ENCODE assay signal across 21 cellular contexts in the genomic region with DNA sequence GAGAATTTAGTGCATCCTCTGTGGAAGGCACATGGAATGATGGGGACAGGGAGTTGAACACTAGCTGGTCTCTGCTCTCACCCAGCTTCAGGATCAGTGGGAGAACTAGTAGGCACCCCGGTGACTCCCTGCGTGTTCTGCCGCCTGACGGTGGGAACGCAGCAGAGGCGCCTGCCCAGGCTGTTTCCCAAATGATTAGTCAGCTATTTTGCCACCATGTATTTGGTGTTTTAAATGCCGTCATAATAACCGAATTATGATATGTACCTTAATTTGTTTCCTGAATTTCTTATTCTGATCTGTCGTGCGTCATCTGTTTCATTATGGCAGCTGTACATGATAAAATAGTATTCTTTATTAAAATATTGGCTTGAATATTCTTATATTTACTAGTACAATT.
DNase-seq lines count a peak whose midpoint lies in the region; ATAC-seq, FAIRE-seq and TF ChIP-seq lines count a peak whose summit lies in the region.
"Had no signal": no experiment of that assay in that cellular context is flagged by ENCODE, and none has a peak within 500 bp of the region (broad histone marks: within the 10 kb centered on the region; RNA-seq: fewer than 3 reads in every experiment).

No MANE protein-coding gene starts in this region.

- intact Hi-C loops in HepG2 (cut with micrococcal nuclease; ENCODE audit: unreplicated experiment) (no loop called here), right lobe of liver (cut with DNase I) (no loop called here), IMR-90 (cut with micrococcal nuclease) (no loop called here)
- intact Hi-C loops in activated T-helper 2 cell treated with anti-CD3 and anti-CD28 coated beads, Interferon-gamma antibody, Interleukin-2, Interleukin-4, amounts not matched to agents 10 μg/mL and 5 μg/mL and 100 μg/mL, durations not matched to agents 14 hours and 24 hours and 36 hours (cut with micrococcal nuclease) = no loop called here

- H3K27ac ChIP-seq in HepG2 (ENCODE audit: extremely low read length, insufficient read depth, low read length) = no peak overlapping the region
- H3K27ac ChIP-seq in right lobe of liver = no peak overlapping the region
- no peak overlapping the region for H3K27ac ChIP-seq in IMR-90 (ENCODE audit: insufficient read depth, low read length)
- H3K27ac ChIP-seq in H1 (ENCODE audit: low read depth, low read length) = no peak overlapping the region
- H3K27ac ChIP-seq: BLaER1 treated with 17β-estradiol and CSF1 and Interleukin-3, amounts not matched to agents 10 nM and 100 nM; C4-2B had no signal

- H2BK5ac ChIP-seq in IMR-90 (ENCODE audit: low read depth, low read length, poor library complexity, severe bottlenecking) (no peak overlapping the region), H1 (ENCODE audit: low read depth, low read length) (no peak overlapping the region)

- H2AFZ ChIP-seq in HepG2 (ENCODE audit: low read length) (no peak overlapping the region), IMR-90 (replicated peaks; ENCODE audit: low read length, poor library complexity) (no peak overlapping the region), H1 (ENCODE audit: low read length) (no peak overlapping the region)

- H2BK120ac ChIP-seq in IMR-90 (ENCODE audit: low read depth, low read length) = no peak overlapping the region
- H2BK120ac ChIP-seq in H1 (replicated peaks; ENCODE audit: low read depth, low read length) = no peak overlapping the region

- H3K4me1 Mint-ChIP-seq in osteocyte (ENCODE audit: unreplicated experiment) = no peaks in the 10 kb centered on the region
- no peaks in the 10 kb centered on the region for H3K4me1 Mint-ChIP-seq in activated T-helper 2 cell treated with anti-CD3 and anti-CD28 coated beads, Interferon-gamma antibody, Interleukin-2, Interleukin-4, amounts not matched to agents 10 μg/mL and 5 μg/mL and 100 μg/mL, durations not matched to agents 14 hours and 24 hours and 36 hours (ENCODE audit: low read depth)
- H3K4me1 Mint-ChIP-seq: B cell had no signal

- H3K27me3 Mint-ChIP-seq in osteocyte (ENCODE audit: unreplicated experiment) = peaks cover 11% of the 10 kb centered on the region
- H3K27me3 Mint-ChIP-seq in activated T-helper 2 cell treated with anti-CD3 and anti-CD28 coated beads, Interferon-gamma antibody, Interleukin-2, Interleukin-4, amounts not matched to agents 10 μg/mL and 5 μg/mL and 100 μg/mL, durations not matched to agents 14 hours and 24 hours and 36 hours (ENCODE audit: low read depth) = peaks cover 6% of the 10 kb centered on the region
- H3K27me3 Mint-ChIP-seq: CD4-positive, alpha-beta T cell had no signal

- TF ChIP-seq POLR2A in HepG2 (IDR thresholded peaks at IDR 0.05; ENCODE audit: insufficient read depth in 1 of 2, low read depth in 2 of 2, low read length in 2 of 2) (no peak), right lobe of liver (IDR thresholded peaks at IDR 0.05) (no peak), IMR-90 (IDR thresholded peaks at IDR 0.05; ENCODE audit: low read depth, low read length) (no peak), H1 (IDR thresholded peaks at IDR 0.05; ENCODE audit: control extremely low read depth in 1 of 2, low read depth in 2 of 2, low read length in 2 of 2) (no peak)

- peaks cover under 1 to 24% of the 10 kb centered on the region in 2 experiments; a peak in 2 of 5 replicates for H3K27me3 ChIP-seq in HepG2 (ENCODE audit: control insufficient read depth in 1 of 2, insufficient read depth in 2 of 2, low read length in 2 of 2)
- H3K27me3 ChIP-seq in right lobe of liver = no peaks in the 10 kb centered on the region
- peaks cover 36% of the 10 kb centered on the region for H3K27me3 ChIP-seq in IMR-90 (ENCODE audit: control insufficient read depth, insufficient read depth, low read length)
- no peaks in the 10 kb centered on the region for H3K27me3 ChIP-seq in H1 (replicated peaks in 1 of 4; ENCODE audit: control insufficient read depth in 3 of 4, extremely low read depth in 1 of 4, insufficient read depth in 3 of 4, low read length in 3 of 4)
- H3K27me3 ChIP-seq: BLaER1 treated with 17β-estradiol and CSF1 and Interleukin-3, amounts not matched to agents 10 nM and 100 nM had no signal

- ATAC-seq in HepG2 (no peak), right lobe of liver (no peak), IMR-90 (ENCODE audit: low read depth) (no peak)
- ATAC-seq: CD8-positive, alpha-beta T cell had no signal

- H2AK9ac ChIP-seq in IMR-90 (replicated peaks; ENCODE audit: low read depth, low read length, poor library complexity) = no peak overlapping the region

- H3K23ac ChIP-seq in IMR-90 (ENCODE audit: low read depth, low read length) = no peak overlapping the region
- no peak overlapping the region for H3K23ac ChIP-seq in H1 (ENCODE audit: insufficient read length)

- DNase-seq in HepG2 (ENCODE audit: low spot score) (no peak), right lobe of liver (no peak), IMR-90 (no peak), H1 (ENCODE audit: low read depth in 1 of 2, low spot score in 2 of 2) (no peak), osteocyte (ENCODE audit: extremely low spot score, unreplicated experiment) (no peak)
- DNase-seq in activated T-helper 2 cell treated with anti-CD3 and anti-CD28 coated beads, Interferon-gamma antibody, Interleukin-2, Interleukin-4, amounts not matched to agents 10 μg/mL and 5 μg/mL and 100 μg/mL, durations not matched to agents 14 hours and 24 hours and 36 hours (ENCODE audit: low spot score) = no peak
- DNase-seq: 8988T; AML-193; Caco-2; Calu3; CD4-positive, alpha-beta T cell; CD8-positive, alpha-beta T cell; DMS79 treated with DMSO at 0.1 percent for 48 hours; GF-D8 had no signal

- H3K9me3 ChIP-seq in HepG2 (ENCODE audit: low read length) = no peaks in the 10 kb centered on the region
- no peaks in the 10 kb centered on the region for H3K9me3 ChIP-seq in right lobe of liver
- no peaks in the 10 kb centered on the region for H3K9me3 ChIP-seq in IMR-90 (ENCODE audit: control insufficient read depth, insufficient read depth, low read length)
- peaks cover 0 to 2% of the 10 kb centered on the region in 2 experiments; a peak in 1 of 4 replicates for H3K9me3 ChIP-seq in H1 (ENCODE audit: insufficient read depth in 2 of 2, low read depth in 1 of 2, low read length in 1 of 2)
- H3K9me3 ChIP-seq: Caco-2 had no signal

- peaks cover 7% of the 10 kb centered on the region; the same call in 1 of the 2 replicates for H3K23me2 ChIP-seq in H1 (ENCODE audit: low read depth, low read length)

- TF ChIP-seq RAD21 in HepG2 (CRISPR knock-in tag; IDR thresholded peaks at IDR 0.05) = no peak
- no peak for TF ChIP-seq RAD21 in IMR-90 (IDR thresholded peaks at IDR 0.05; ENCODE audit: low read length)
- TF ChIP-seq RAD21 in H1 (IDR thresholded peaks at IDR 0.05 in 1 of 2, conservative IDR thresholded peaks at IDR 0.05 in 1 of 2; ENCODE audit: low read depth in 2 of 2, low read length in 2 of 2) = no peak

- no peak overlapping the region for H3K4me2 ChIP-seq in HepG2 (ENCODE audit: low read depth, low read length)
- no peak overlapping the region for H3K4me2 ChIP-seq in IMR-90 (ENCODE audit: low read depth, low read length)
- no peak overlapping the region for H3K4me2 ChIP-seq in H1 (ENCODE audit: insufficient read depth in 1 of 2, low read depth in 2 of 2, low read length in 2 of 2)
- H3K4me2 ChIP-seq: BLaER1 treated with 17β-estradiol and CSF1 and Interleukin-3, amounts not matched to agents 10 nM and 100 nM had no signal

- no peak overlapping the region for H3K18ac ChIP-seq in IMR-90 (ENCODE audit: low read depth, low read length)
- H3K18ac ChIP-seq in H1 (ENCODE audit: extremely low read depth, low read length) = no peak overlapping the region

- H4K20me1 ChIP-seq in HepG2 (ENCODE audit: insufficient read depth, low read length) = no peaks in the 10 kb centered on the region
- H4K20me1 ChIP-seq in IMR-90 (ENCODE audit: insufficient read depth, low read length) = no peaks in the 10 kb centered on the region; the same call in 1 of the 2 replicates
- peaks cover 0 to 7% of the 10 kb centered on the region in 2 experiments for H4K20me1 ChIP-seq in H1 (replicated peaks in 1 of 2; ENCODE audit: control insufficient read depth in 1 of 2, insufficient read depth in 2 of 2, low read length in 2 of 2)
- H4K20me1 ChIP-seq: BLaER1 treated with 17β-estradiol and CSF1 and Interleukin-3, amounts not matched to agents 10 nM and 100 nM had no signal

- no peak overlapping the region for H4K5ac ChIP-seq in IMR-90 (ENCODE audit: low read depth, low read length)
- H4K5ac ChIP-seq in H1 (ENCODE audit: insufficient read length, low read depth, low read length) = no peak overlapping the region

- H2BK15ac ChIP-seq in IMR-90 (ENCODE audit: low read depth, low read length) (no peak overlapping the region), H1 (ENCODE audit: low read length) (no peak overlapping the region)

- H2BK12ac ChIP-seq in H1 (ENCODE audit: low read depth, low read length) = no peak overlapping the region

- FAIRE-seq in HepG2 (lab: Jason Lieb, UNC) = no peak
- no peak for FAIRE-seq in H1 (lab: Jason Lieb, UNC)
- FAIRE-seq: A204.1, D721Med, G401.6, GM19239 had no signal

- in situ Hi-C loops in HepG2 (cut with HindIII; ENCODE audit: extremely low pct_ligation_motif_present, low pct_unique_long_range_greater_than_20kb) (no loop called here), IMR-90 (cut with MboI; ENCODE audit: low sequenced_read_pairs) (no loop called here)

- H3K9me1 ChIP-seq in IMR-90 (ENCODE audit: insufficient read depth, low read length) = peaks cover 10% of the 10 kb centered on the region; the same call in 1 of the 2 replicates

- 74% methylated on average over 9 of the region's 10 CpGs for whole genome bisulfite sequencing in HepG2 (ENCODE audit: low lambda C conversion rate)
- WGBS in right lobe of liver (ENCODE audit: insufficient coverage, low coverage, low lambda C conversion rate, missing lambda C conversion rate) = 88% methylated on average over 4 of the region's 10 CpGs
- 94% methylated on average over 3 of the region's 10 CpGs; no CpG with 5 or more reads in 1 of the 2 experiments for WGBS in IMR-90 (ENCODE audit: extremely low coverage in 2 of 2, insufficient read length in 1 of 2), 2 experiments
- 91% methylated on average over 10 of the region's 10 CpGs; no CpG with 5 or more reads in 1 of the 2 experiments for WGBS in H1 (ENCODE audit: extremely low coverage in 1 of 2, insufficient coverage in 1 of 2, insufficient read length in 1 of 2, insufficient replicate concordance in 2 of 2, low coverage in 1 of 2, low lambda C conversion rate in 2 of 2, missing lambda C conversion rate in 1 of 2), 2 experiments

- H2AK5ac ChIP-seq in IMR-90 (ENCODE audit: low read depth, low read length) = no peak overlapping the region
- no peak overlapping the region for H2AK5ac ChIP-seq in H1 (ENCODE audit: low read depth, low read length)

- H2BK20ac ChIP-seq in IMR-90 (ENCODE audit: low read depth, low read length) (no peak overlapping the region), H1 (ENCODE audit: low read length) (no peak overlapping the region)

- dilution Hi-C loops in IMR-90 (cut with HindIII; ENCODE audit: low sequenced_read_pairs, unreplicated experiment) = no loop called here

- no peak overlapping the region for H3K9ac ChIP-seq in HepG2 (ENCODE audit: insufficient read depth, low read depth, low read length)
- no peak overlapping the region for H3K9ac ChIP-seq in IMR-90 (ENCODE audit: low read depth, low read length)
- H3K9ac ChIP-seq in H1 (replicated peaks in 1 of 4; ENCODE audit: extremely low read depth in 1 of 4, low read depth in 3 of 4, low read length in 3 of 4) = no peak overlapping the region
- H3K9ac ChIP-seq: BLaER1 treated with 17β-estradiol and CSF1 and Interleukin-3, amounts not matched to agents 10 nM and 100 nM had no signal

- H3K4me3 Mint-ChIP-seq in osteocyte (ENCODE audit: unreplicated experiment) = no peak overlapping the region
- H3K4me3 Mint-ChIP-seq in activated T-helper 2 cell treated with anti-CD3 and anti-CD28 coated beads, Interferon-gamma antibody, Interleukin-2, Interleukin-4, amounts not matched to agents 10 μg/mL and 5 μg/mL and 100 μg/mL, durations not matched to agents 14 hours and 24 hours and 36 hours (ENCODE audit: low read depth) = no peak overlapping the region
- H3K4me3 Mint-ChIP-seq: B cell; CD4-positive, alpha-beta T cell; CD8-positive, alpha-beta T cell had no signal

- H3K14ac ChIP-seq in IMR-90 (replicated peaks; ENCODE audit: low read depth, low read length) (no peak overlapping the region), H1 (ENCODE audit: insufficient read length) (no peak overlapping the region)

- H4K91ac ChIP-seq in IMR-90 (ENCODE audit: insufficient read depth, low read depth, low read length) (no peak overlapping the region), H1 (replicated peaks; ENCODE audit: insufficient read length, low read length) (no peak overlapping the region)

- no peak for TF ChIP-seq EP300 in HepG2 (IDR thresholded peaks at IDR 0.05; ENCODE audit: low read depth in 2 of 2, low read length in 2 of 2)
- no peak for TF ChIP-seq EP300 in HepG2 (CRISPR knock-in tag; IDR thresholded peaks at IDR 0.05; ENCODE audit: borderline replicate concordance)
- TF ChIP-seq EP300 in H1 (IDR thresholded peaks at IDR 0.05; ENCODE audit: borderline replicate concordance in 1 of 2, low read depth in 2 of 2, low read length in 2 of 2) = no peak

- H3K36me3 Mint-ChIP-seq in osteocyte (ENCODE audit: unreplicated experiment) = no peaks in the 10 kb centered on the region
- H3K36me3 Mint-ChIP-seq in activated T-helper 2 cell treated with anti-CD3 and anti-CD28 coated beads, Interferon-gamma antibody, Interleukin-2, Interleukin-4, amounts not matched to agents 10 μg/mL and 5 μg/mL and 100 μg/mL, durations not matched to agents 14 hours and 24 hours and 36 hours (ENCODE audit: low read depth) = no peaks in the 10 kb centered on the region
- H3K36me3 Mint-ChIP-seq: CD8-positive, alpha-beta T cell had no signal

- H4K8ac ChIP-seq in IMR-90 (ENCODE audit: low read depth in 2 of 2, low read length in 2 of 2) (no peak overlapping the region), H1 (ENCODE audit: extremely low read depth, insufficient read depth, low read length) (no peak overlapping the region)

- POLR2A ChIA-PET in HepG2 (lab: Yijun Ruan, JAX) = no interaction called here
- POLR2A ChIA-PET in IMR-90 (lab: Charles Lee; ENCODE audit: unreplicated experiment) = no interaction called here
- POLR2A ChIA-PET in H1 (lab: Charles Lee; ENCODE audit: partially characterized antibody) = no interaction called here

- H3K4me1 ChIP-seq in HepG2 (ENCODE audit: insufficient read depth, low read length) = peaks cover 22% of the 10 kb centered on the region
- H3K4me1 ChIP-seq in right lobe of liver = no peaks in the 10 kb centered on the region
- H3K4me1 ChIP-seq in IMR-90 (ENCODE audit: control insufficient read depth, insufficient read depth, low read length) = peaks cover 4% of the 10 kb centered on the region
- peaks cover 0 to 7% (median 6%) of the 10 kb centered on the region in 4 experiments; a peak in 2 of 7 replicates for H3K4me1 ChIP-seq in H1 (replicated peaks in 1 of 4; ENCODE audit: control insufficient read depth in 3 of 4, insufficient read depth in 4 of 4, low read length in 3 of 4)
- H3K4me1 ChIP-seq: Caco-2 had no signal

- CTCF ChIA-PET in HepG2 (lab: Yijun Ruan, JAX; ENCODE audit: low intra/inter-chr PET ratio, low total read pairs) (no interaction called here), IMR-90 (lab: Yijun Ruan, JAX) (no interaction called here), H1 (lab: Charles Lee; ENCODE audit: partially characterized antibody) (interaction anchor here (1.1 to 1.7 kb wide), 2 partner anchors 115 to 151 kb away, joined by 3 read pairs; no protein-coding TSS in a partner anchor)

- H3K79me1 ChIP-seq in IMR-90 (ENCODE audit: low read depth in 1 of 2, low read length in 2 of 2) (no peaks in the 10 kb centered on the region), H1 (ENCODE audit: low read depth, low read length) (no peaks in the 10 kb centered on the region)

- H3K4ac ChIP-seq in IMR-90 (ENCODE audit: low read depth, low read length) (no peak overlapping the region), H1 (replicated peaks; ENCODE audit: insufficient read length, low read depth, low read length) (no peak overlapping the region)

- H3K4me3 ChIP-seq in HepG2 (replicated peaks in 1 of 3; ENCODE audit: insufficient read depth in 1 of 3, low read depth in 2 of 3, low read length in 3 of 3) (no peak overlapping the region), right lobe of liver (no peak overlapping the region), IMR-90 (ENCODE audit: insufficient read depth, low read depth, low read length) (no peak overlapping the region), H1 (ENCODE audit: extremely low read depth in 1 of 4, insufficient read depth in 2 of 4, low read depth in 3 of 4, low read length in 4 of 4) (no peak overlapping the region)
- H3K4me3 ChIP-seq: BLaER1 treated with 17β-estradiol and CSF1 and Interleukin-3, amounts not matched to agents 10 nM and 100 nM had no signal

- TF ChIP-seq CTCF in HepG2 (CRISPR knock-in tag; IDR thresholded peaks at IDR 0.05) (no peak), right lobe of liver (IDR thresholded peaks at IDR 0.05) (no peak), IMR-90 (conservative IDR thresholded peaks at IDR 0.05; ENCODE audit: low read depth, low read length) (no peak), H1 (IDR thresholded peaks at IDR 0.05; ENCODE audit: control extremely low read depth in 1 of 3, insufficient read depth in 1 of 3, low read depth in 1 of 3, low read length in 3 of 3) (no peak), osteocyte (IDR thresholded peaks at IDR 0.05) (no peak)

- no peaks in the 10 kb centered on the region for H3K79me2 ChIP-seq in HepG2 (ENCODE audit: insufficient read depth, low read length)
- no peaks in the 10 kb centered on the region for H3K79me2 ChIP-seq in H1 (ENCODE audit: control insufficient read depth in 1 of 2, insufficient read depth in 2 of 2, low read length in 2 of 2)

- H3K36me3 ChIP-seq in HepG2 (replicated peaks in 1 of 2; ENCODE audit: control insufficient read depth in 1 of 2, insufficient read depth in 2 of 2, low read length in 2 of 2) = no peaks in the 10 kb centered on the region
- H3K36me3 ChIP-seq in right lobe of liver = no peaks in the 10 kb centered on the region
- no peaks in the 10 kb centered on the region for H3K36me3 ChIP-seq in IMR-90 (ENCODE audit: control insufficient read depth, insufficient read depth, low read length)
- no peaks in the 10 kb centered on the region; a peak in 1 of 8 replicates for H3K36me3 ChIP-seq in H1 (ENCODE audit: control insufficient read depth in 2 of 4, insufficient read depth in 4 of 4, low read length in 3 of 4)
- H3K36me3 ChIP-seq: BLaER1 treated with 17β-estradiol and CSF1 and Interleukin-3, amounts not matched to agents 10 nM and 100 nM had no signal

- BruUV-seq in HepG2 (replicated peaks; lab: Mats Ljungman, UMichigan) (no TSS peak), IMR-90 (replicated peaks; lab: Mats Ljungman, UMichigan) (no TSS peak)

- H3K56ac ChIP-seq in IMR-90 (ENCODE audit: extremely low read depth, insufficient read depth, low read length) (no peak overlapping the region), H1 (replicated peaks; ENCODE audit: insufficient read length, low read depth, low read length) (no peak overlapping the region)

- no peak overlapping the region for H3K27ac Mint-ChIP-seq in osteocyte (ENCODE audit: unreplicated experiment)
- H3K27ac Mint-ChIP-seq in activated T-helper 2 cell treated with anti-CD3 and anti-CD28 coated beads, Interferon-gamma antibody, Interleukin-2, Interleukin-4, amounts not matched to agents 10 μg/mL and 5 μg/mL and 100 μg/mL, durations not matched to agents 14 hours and 24 hours and 36 hours = no peak overlapping the region
- H3K27ac Mint-ChIP-seq: B cell; CD4-positive, alpha-beta T cell; CD8-positive, alpha-beta T cell had no signal

- no peaks in the 10 kb centered on the region for H3K9me3 Mint-ChIP-seq in osteocyte (ENCODE audit: unreplicated experiment)
- no peaks in the 10 kb centered on the region for H3K9me3 Mint-ChIP-seq in activated T-helper 2 cell treated with anti-CD3 and anti-CD28 coated beads, Interferon-gamma antibody, Interleukin-2, Interleukin-4, amounts not matched to agents 10 μg/mL and 5 μg/mL and 100 μg/mL, durations not matched to agents 14 hours and 24 hours and 36 hours
- H3K9me3 Mint-ChIP-seq: CD4-positive, alpha-beta T cell; CD8-positive, alpha-beta T cell had no signal
